In the genomic region with DNA sequence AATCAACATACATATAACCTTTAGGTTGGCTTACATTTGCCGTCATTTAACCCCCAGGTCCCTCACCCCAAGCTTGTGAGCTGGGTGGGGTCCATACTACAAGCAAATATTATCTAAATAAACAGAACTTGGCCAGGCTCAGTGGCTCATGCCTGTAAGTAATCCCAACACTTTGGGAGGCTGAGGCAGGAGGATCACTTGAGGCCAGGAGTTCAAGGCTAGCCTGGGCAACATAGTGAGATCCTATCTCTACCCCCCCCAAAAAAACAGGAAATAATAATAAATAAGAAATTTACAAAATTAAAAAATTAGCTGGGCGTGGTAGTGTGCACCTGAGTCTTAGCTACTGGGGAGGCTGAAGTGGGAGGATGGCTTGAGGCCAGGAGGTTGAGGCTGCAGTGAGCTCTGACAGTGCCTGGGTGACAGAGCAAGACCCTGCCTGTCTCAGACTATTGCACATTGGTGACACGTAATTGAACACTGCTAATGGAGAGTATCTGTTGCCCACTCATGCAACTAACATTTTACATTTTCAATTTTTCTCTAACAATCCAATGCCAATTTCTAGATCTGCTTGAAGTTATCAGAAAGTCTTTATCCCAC, we compare ENCODE assay signal across 15 cellular contexts. TPM values are rescaled to one million over a fixed set of nuclear protein-coding genes. Genes with fewer than 3 reads are reported as not detected.
DNase-seq lines count a peak whose midpoint lies in the region; ATAC-seq and TF ChIP-seq lines count a peak whose summit lies in the region.
"Had no signal": no experiment of that assay in that cellular context is flagged by ENCODE, and none has a peak within 500 bp of the region (broad histone marks: within the 10 kb centered on the region; RNA-seq: fewer than 3 reads in every experiment).

No MANE protein-coding gene starts in this region.

- peaks cover 5% of the 10 kb centered on the region for H3K9me3 Mint-ChIP-seq in T-helper 1 cell treated with Interleukin-12 subunit alpha and Interleukin-12 subunit beta and Interleukin-4 antibody, amounts not matched to agents 30 μg/mL and 1 μg/mL, for 36 hours
- H3K9me3 Mint-ChIP-seq in stimulated activated naive CD8-positive, alpha-beta T cell treated with anti-CD3 and anti-CD28 coated beads, Interleukin-15, Interleukin-2, amounts not matched to agents 100 ng/mL and 50 ng/mL, for 24 hours = no peaks in the 10 kb centered on the region

- no peaks in the 10 kb centered on the region for H3K27me3 Mint-ChIP-seq in T-helper 1 cell treated with Interleukin-12 subunit alpha and Interleukin-12 subunit beta and Interleukin-4 antibody, amounts not matched to agents 30 μg/mL and 1 μg/mL, for 36 hours (ENCODE audit: low read depth)
- H3K27me3 Mint-ChIP-seq in stimulated activated naive CD8-positive, alpha-beta T cell treated with anti-CD3 and anti-CD28 coated beads, Interleukin-15, Interleukin-2, amounts not matched to agents 100 ng/mL and 50 ng/mL, for 24 hours = no peaks in the 10 kb centered on the region

- H3K27ac Mint-ChIP-seq in T-helper 1 cell treated with Interleukin-12 subunit alpha and Interleukin-12 subunit beta and Interleukin-4 antibody, amounts not matched to agents 30 μg/mL and 1 μg/mL, for 36 hours = peak overlapping the region; percentile 45
- peak overlapping the region; percentile 96 for H3K27ac Mint-ChIP-seq in stimulated activated naive CD8-positive, alpha-beta T cell treated with anti-CD3 and anti-CD28 coated beads, Interleukin-15, Interleukin-2, amounts not matched to agents 100 ng/mL and 50 ng/mL, for 24 hours

- TF ChIP-seq CTCF in esophagus muscularis mucosa (IDR thresholded peaks at IDR 0.05) = no peak

- H3K27me3 ChIP-seq in SJSA1 (replicated peaks) (no peaks in the 10 kb centered on the region), esophagus muscularis mucosa (no peaks in the 10 kb centered on the region)
- H3K27me3 ChIP-seq: right atrium auricular region had no signal

- intact Hi-C loops in esophagus muscularis mucosa (cut with DNase I) = no loop called here

- no peak for TF ChIP-seq POLR2A in esophagus muscularis mucosa (IDR thresholded peaks at IDR 0.05; ENCODE audit: low read depth)

- H3K4me1 ChIP-seq in SJSA1 (replicated peaks) = peaks cover 55% of the 10 kb centered on the region
- H3K4me1 ChIP-seq in esophagus muscularis mucosa = peaks cover 41 to 100% (median 96%) of the 10 kb centered on the region in 4 donors

- peaks cover 65% of the 10 kb centered on the region for H3K4me1 Mint-ChIP-seq in T-helper 1 cell treated with Interleukin-12 subunit alpha and Interleukin-12 subunit beta and Interleukin-4 antibody, amounts not matched to agents 30 μg/mL and 1 μg/mL, for 36 hours (ENCODE audit: low read depth)
- peaks cover 100% of the 10 kb centered on the region for H3K4me1 Mint-ChIP-seq in stimulated activated naive CD8-positive, alpha-beta T cell treated with anti-CD3 and anti-CD28 coated beads, Interleukin-15, Interleukin-2, amounts not matched to agents 100 ng/mL and 50 ng/mL, for 24 hours (ENCODE audit: low read depth)

- H3K4me3 ChIP-seq in SJSA1 = no peak overlapping the region
- no peak overlapping the region for H3K4me3 ChIP-seq in esophagus muscularis mucosa
- H3K4me3 ChIP-seq: lung, right atrium auricular region had no signal

- H3K36me3 ChIP-seq in SJSA1 = peaks cover 3% of the 10 kb centered on the region; the same call in 1 of the 2 replicates
- H3K36me3 ChIP-seq in esophagus muscularis mucosa = no peaks in the 10 kb centered on the region
- H3K36me3 ChIP-seq: right atrium auricular region, WERI-Rb-1 had no signal

- H3K27ac ChIP-seq in SJSA1 = peak overlapping the region; percentile 39
- H3K27ac ChIP-seq in esophagus muscularis mucosa (replicated peaks in 1 of 4) = peak overlapping the region; percentile 87 to 100 (median 98)
- H3K27ac ChIP-seq: right atrium auricular region, WERI-Rb-1 had no signal

- no peak for ATAC-seq in GM18870 (IDR thresholded peaks at IDR 0.05; ENCODE audit: unreplicated experiment)

- 98% methylated on average over 3 of the region's 3 CpGs for WGBS in esophagus muscularis mucosa

- H3K4me3 Mint-ChIP-seq in T-helper 1 cell treated with Interleukin-12 subunit alpha and Interleukin-12 subunit beta and Interleukin-4 antibody, amounts not matched to agents 30 μg/mL and 1 μg/mL, for 36 hours = no peak overlapping the region
- H3K4me3 Mint-ChIP-seq in stimulated activated naive CD8-positive, alpha-beta T cell treated with anti-CD3 and anti-CD28 coated beads, Interleukin-15, Interleukin-2, amounts not matched to agents 100 ng/mL and 50 ng/mL, for 24 hours = peak overlapping the region; percentile 50

- DNase-seq in T-helper 1 cell (no peak), SJSA1 (ENCODE audit: low read depth in 1 of 2, low spot score in 2 of 2) (no peak), esophagus muscularis mucosa (ENCODE audit: extremely low spot score) (no peak), SW 1271 (lab: John Stamatoyannopoulos, UW) (no peak), NCI-H748 (lab: John Stamatoyannopoulos, UW; ENCODE audit: unreplicated experiment) (no peak)
- DNase-seq: 8988T, DND-41, head of caudate nucleus, NCI-H2081, WERI-Rb-1 had no signal

- peaks cover 22% of the 10 kb centered on the region for H3K36me3 Mint-ChIP-seq in T-helper 1 cell treated with Interleukin-12 subunit alpha and Interleukin-12 subunit beta and Interleukin-4 antibody, amounts not matched to agents 30 μg/mL and 1 μg/mL, for 36 hours (ENCODE audit: low read depth)
- H3K36me3 Mint-ChIP-seq in stimulated activated naive CD8-positive, alpha-beta T cell treated with anti-CD3 and anti-CD28 coated beads, Interleukin-15, Interleukin-2, amounts not matched to agents 100 ng/mL and 50 ng/mL, for 24 hours (ENCODE audit: low read depth) = peaks cover 61% of the 10 kb centered on the region

- no peaks in the 10 kb centered on the region for H3K9me3 ChIP-seq in SJSA1 (replicated peaks)
- H3K9me3 ChIP-seq in esophagus muscularis mucosa = no peaks in the 10 kb centered on the region
- H3K9me3 ChIP-seq: right atrium auricular region had no signal

- no peak for TF ChIP-seq EP300 in esophagus muscularis mucosa (IDR thresholded peaks at IDR 0.05)

RNA-seq across cellular contexts. Expression of a gene that starts 18.9 kb away (rescaled TPM):
- 24.3 and 27.4 TPM in 2 replicates for total RNA-seq in SJSA1 (2014; rRNA removed; shearing (Covaris generic))
- 100 to 1,000 TPM; 177 to 317 (median 254) TPM for total RNA-seq in esophagus muscularis mucosa

RNA-seq across cellular contexts. Expression of a gene that starts 29.6 kb away (rescaled TPM):
- 16.1 and 25.5 TPM in 2 replicates for total RNA-seq in SJSA1 (2014; rRNA removed; shearing (Covaris generic))
- 10 to 100 TPM; 19.9 to 34.7 (median 30.8) TPM for total RNA-seq in esophagus muscularis mucosa
